ENCODE assay signal across 16 cellular contexts in genomic region chr4:7120341-7120740, GRCh38. TPM values are rescaled to one million over a fixed set of nuclear protein-coding genes. Genes with fewer than 3 reads are reported as not detected.
DNase-seq lines count a peak whose midpoint lies in the region; ATAC-seq and TF ChIP-seq lines count a peak whose summit lies in the region.
"Had no signal": no experiment of that assay in that cellular context is flagged by ENCODE, and none has a peak within 500 bp of the region (broad histone marks: within the 10 kb centered on the region; RNA-seq: fewer than 3 reads in every experiment).

No MANE protein-coding gene starts in this region.

- peak; percentile 43 to 56 for ATAC-seq in activated naive CD4-positive, alpha-beta T cell treated with anti-CD3 and anti-CD28 coated beads, Interleukin-2, amount 50 U/mL, for 72 hours
- ATAC-seq in GM21723 (IDR thresholded peaks at IDR 0.05; ENCODE audit: unreplicated experiment), result no peak
- no peak for ATAC-seq in GM18858 (IDR thresholded peaks at IDR 0.05; ENCODE audit: unreplicated experiment)
- ATAC-seq in HG03342 (IDR thresholded peaks at IDR 0.05; ENCODE audit: unreplicated experiment), result no peak

- H3K9me3 ChIP-seq in testis, result no peaks in the 10 kb centered on the region
- H3K9me3 ChIP-seq: thoracic aorta had no signal

- CTCF ChIA-PET in activated naive CD4-positive, alpha-beta T cell treated with anti-CD3 and anti-CD28 coated beads for 36 hours (lab: Charles Lee), result no interaction called here

- peaks cover 12 to 13% of the 10 kb centered on the region in 2 donors for H3K9me3 Mint-ChIP-seq in activated naive CD4-positive, alpha-beta T cell treated with anti-CD3 and anti-CD28 coated beads, Interleukin-2, amount 50 U/mL, for 72 hours
- H3K9me3 Mint-ChIP-seq in activated naive CD4-positive, alpha-beta T cell treated with anti-CD3 and anti-CD28 coated beads for 36 hours, result no peaks in the 10 kb centered on the region

- H3K27me3 ChIP-seq in testis, result no peaks in the 10 kb centered on the region

- no peak overlapping the region for H3K27ac ChIP-seq in testis
- H3K27ac ChIP-seq: KMS-11, thoracic aorta had no signal

- in situ Hi-C loops in astrocyte of the spinal cord (cut with HindIII; ENCODE audit: low sequenced_read_pairs), result no loop called here

- WGBS in testis, 2 donors, result 70 to 76% methylated on average over 8 of the region's 8 CpGs

- H3K27me3 Mint-ChIP-seq in activated naive CD4-positive, alpha-beta T cell treated with anti-CD3 and anti-CD28 coated beads for 36 hours (ENCODE audit: low read depth), result peaks cover 10% of the 10 kb centered on the region

- no peaks in the 10 kb centered on the region for H3K4me1 Mint-ChIP-seq in activated naive CD4-positive, alpha-beta T cell treated with anti-CD3 and anti-CD28 coated beads for 36 hours (ENCODE audit: low read depth)

- H3K36me3 Mint-ChIP-seq in activated naive CD4-positive, alpha-beta T cell treated with anti-CD3 and anti-CD28 coated beads, Interleukin-2, amount 50 U/mL, for 72 hours, result no peaks in the 10 kb centered on the region
- no peaks in the 10 kb centered on the region for H3K36me3 Mint-ChIP-seq in activated naive CD4-positive, alpha-beta T cell treated with anti-CD3 and anti-CD28 coated beads for 36 hours (ENCODE audit: low read depth)
- H3K36me3 Mint-ChIP-seq: activated naive CD8-positive, alpha-beta T cell had no signal

- H3K36me3 ChIP-seq in testis (ENCODE audit: low read depth, missing control alignments), result no peaks in the 10 kb centered on the region
- H3K36me3 ChIP-seq: thoracic aorta had no signal

- H3K4me3 ChIP-seq in astrocyte of the spinal cord (ENCODE audit: low read depth, low read length) (no peak overlapping the region), testis (peak overlapping the region in 1 of 2 donors; percentile 23)
- H3K4me3 ChIP-seq: thoracic aorta had no signal

- TF ChIP-seq POLR2A in testis (IDR thresholded peaks at IDR 0.05), result no peak

- H3K27ac Mint-ChIP-seq in activated naive CD4-positive, alpha-beta T cell treated with anti-CD3 and anti-CD28 coated beads, Interleukin-2, amount 50 U/mL, for 72 hours, result no peak overlapping the region
- no peak overlapping the region for H3K27ac Mint-ChIP-seq in activated naive CD4-positive, alpha-beta T cell treated with anti-CD3 and anti-CD28 coated beads for 36 hours
- H3K27ac Mint-ChIP-seq: activated naive CD8-positive, alpha-beta T cell had no signal

- intact Hi-C loops in activated naive CD4-positive, alpha-beta T cell treated with anti-CD3 and anti-CD28 coated beads for 36 hours (cut with micrococcal nuclease), result no loop called here
- intact Hi-C loops in testis (cut with DNase I; ENCODE audit: low total_unique reads), result no loop called here

- DNase-seq in activated naive CD4-positive, alpha-beta T cell treated with anti-CD3 and anti-CD28 coated beads, Interleukin-2, amount 50 U/mL, for 72 hours (ENCODE audit: low spot score in 2 of 2), result no peak
- DNase-seq in activated naive CD4-positive, alpha-beta T cell treated with anti-CD3 and anti-CD28 coated beads for 36 hours, result no peak
- DNase-seq in NAMALWA (ENCODE audit: low spot score) (peak; percentile 76), astrocyte of the spinal cord (ENCODE audit: low read depth, low spot score) (peak; percentile 8), testis (peak; percentile 53)
- DNase-seq: ACHN; activated CD8-positive, alpha-beta memory T cell treated with anti-CD3 and anti-CD28 coated beads, Interleukin-2, amount 50 U/mL, for 4 hours; NCI-H2029; NCI-H774; SIG-M5 had no signal

- no peak overlapping the region for H3K4me3 Mint-ChIP-seq in activated naive CD4-positive, alpha-beta T cell treated with anti-CD3 and anti-CD28 coated beads for 36 hours
- H3K4me3 Mint-ChIP-seq: activated naive CD8-positive, alpha-beta T cell had no signal

- no peak for TF ChIP-seq CTCF in astrocyte of the spinal cord (IDR thresholded peaks at IDR 0.05; ENCODE audit: low read depth, low read length)
- TF ChIP-seq CTCF in testis (IDR thresholded peaks at IDR 0.05), result no peak

- peaks cover 15% of the 10 kb centered on the region for H3K4me1 ChIP-seq in testis

RNA-seq across cellular contexts. Expression of gene GRPEL1, which starts 52.5 kb away (rescaled TPM):
- 10 to 100 TPM; 60.7 to 81.9 TPM for total RNA-seq in activated naive CD4-positive, alpha-beta T cell treated with anti-CD3 and anti-CD28 coated beads, Interleukin-2, amount 50 U/mL, for 72 hours
- 10 to 100 TPM; 53.7 to 53.9 TPM for total RNA-seq in activated naive CD4-positive, alpha-beta T cell treated with anti-CD3 and anti-CD28 coated beads for 36 hours
- 10 to 100 TPM; 40.8 to 58.5 TPM for total RNA-seq in testis
- 88.6 TPM for polyA plus RNA-seq in testis (ENCODE audit: insufficient read depth, low read depth, low replicate concordance)

Comparison
In these comparisons a context has a peak if more than half of its experiments do, and no peak if none do; other contexts are left out.
1. ATAC-seq: peak in activated naive CD4-positive, alpha-beta T cell treated with anti-CD3 and anti-CD28 coated beads, Interleukin-2, amount 50 U/mL, for 72 hours (2 of 2); none in GM21723 (single experiment), GM18858 (single experiment) and HG03342 (single experiment).
2. DNase-seq: peak in NAMALWA (single experiment), astrocyte of the spinal cord (single experiment) and testis (single experiment); none in activated naive CD4-positive, alpha-beta T cell treated with anti-CD3 and anti-CD28 coated beads, Interleukin-2, amount 50 U/mL, for 72 hours (0 of 2) and activated naive CD4-positive, alpha-beta T cell treated with anti-CD3 and anti-CD28 coated beads for 36 hours (single experiment).